Comparison of ENCODE assay signal across 10 cellular contexts in the genomic region with DNA sequence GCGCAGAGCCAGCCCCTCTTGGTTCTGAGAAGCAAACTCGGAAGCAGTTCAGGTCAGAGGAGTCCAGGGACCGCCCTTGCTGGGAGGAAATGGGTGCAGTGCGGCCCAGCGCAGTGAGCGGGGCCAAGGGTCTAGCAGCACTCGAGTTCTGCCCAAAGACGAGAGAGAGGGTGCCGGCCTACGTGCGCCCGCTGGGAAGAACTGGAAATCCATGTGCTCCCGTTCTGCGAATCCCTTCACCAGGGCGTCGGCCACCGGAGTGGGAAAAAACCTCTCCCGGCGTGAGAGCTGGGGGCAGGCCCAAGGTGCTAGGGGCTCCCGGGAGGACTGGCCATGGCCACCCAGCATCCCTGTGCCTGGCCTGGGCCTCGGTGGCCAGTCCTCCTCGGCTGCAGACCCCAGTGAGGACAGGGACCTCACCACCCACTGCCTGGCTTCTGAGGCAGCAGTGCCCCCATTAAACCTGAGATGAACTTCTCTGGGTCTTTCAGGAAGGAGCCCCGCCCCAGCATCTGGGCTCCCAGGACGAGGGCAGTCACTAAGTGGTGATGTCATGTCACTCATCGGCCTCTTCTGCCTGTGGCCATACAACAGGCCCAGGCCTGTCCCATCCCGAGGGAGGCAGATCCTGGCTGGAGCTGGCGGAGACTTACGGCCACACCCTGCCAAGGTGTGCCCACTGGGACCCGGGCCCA. TPM values are rescaled to one million over a fixed set of nuclear protein-coding genes. Genes with fewer than 3 reads are reported as not detected.
DNase-seq lines count a peak whose midpoint lies in the region; ATAC-seq and TF ChIP-seq lines count a peak whose summit lies in the region.
"Had no signal": no experiment of that assay in that cellular context is flagged by ENCODE, and none has a peak within 500 bp of the region (broad histone marks: within the 10 kb centered on the region; RNA-seq: fewer than 3 reads in every experiment).

No MANE protein-coding gene starts in this region.

- H3K36me3 Mint-ChIP-seq in activated CD4-positive, alpha-beta T cell treated with anti-CD3 and anti-CD28 coated beads, Interleukin-2, amount 10 ng/mL, durations not matched to agents 7 days and 5 days (ENCODE audit: low read depth): peaks cover 2% of the 10 kb centered on the region

- no peaks in the 10 kb centered on the region for H3K27me3 ChIP-seq in esophagus (ENCODE audit: control insufficient read depth in 1 of 2, insufficient read depth in 2 of 2, low read length in 2 of 2)
- no peaks in the 10 kb centered on the region for H3K27me3 ChIP-seq in thymus (ENCODE audit: control insufficient read depth, insufficient read depth)
- H3K27me3 ChIP-seq in body of pancreas: no peaks in the 10 kb centered on the region

- H3K4me3 ChIP-seq in esophagus (ENCODE audit: low read depth in 1 of 2, low read length in 2 of 2) (no peak overlapping the region), thymus (ENCODE audit: low read length) (no peak overlapping the region), body of pancreas (no peak overlapping the region)

- no peaks in the 10 kb centered on the region for H3K36me3 ChIP-seq in esophagus (ENCODE audit: control insufficient read depth in 2 of 2, insufficient read depth in 2 of 2, low read length in 1 of 2)
- no peaks in the 10 kb centered on the region for H3K36me3 ChIP-seq in thymus (ENCODE audit: control insufficient read depth, insufficient read depth)
- no peaks in the 10 kb centered on the region for H3K36me3 ChIP-seq in body of pancreas (replicated peaks in 1 of 2; ENCODE audit: insufficient read depth in 1 of 2, low read depth in 2 of 2)

- no peak for TF ChIP-seq CTCF in body of pancreas (IDR thresholded peaks at IDR 0.05)

- intact Hi-C loops in body of pancreas (cut with DNase I): no loop called here

- peak overlapping the region; percentile 91 for H3K27ac Mint-ChIP-seq in activated CD4-positive, alpha-beta T cell treated with anti-CD3 and anti-CD28 coated beads, Interleukin-2, amount 10 ng/mL, durations not matched to agents 7 days and 5 days

- no peaks in the 10 kb centered on the region for H3K27me3 Mint-ChIP-seq in activated CD4-positive, alpha-beta T cell treated with anti-CD3 and anti-CD28 coated beads, Interleukin-2, amount 10 ng/mL, durations not matched to agents 7 days and 5 days

- POLR2A ChIA-PET in activated CD4-positive, alpha-beta T cell treated with anti-CD3 and anti-CD28 coated beads, Interleukin-2, amount 10 ng/mL, durations not matched to agents 7 days and 5 days (lab: Charles Lee): no interaction called here

- H3K4me1 Mint-ChIP-seq in activated CD4-positive, alpha-beta T cell treated with anti-CD3 and anti-CD28 coated beads, Interleukin-2, amount 10 ng/mL, durations not matched to agents 7 days and 5 days: peaks cover 68% of the 10 kb centered on the region

- H3K4me1 ChIP-seq in esophagus (ENCODE audit: control insufficient read depth in 2 of 2, insufficient read depth in 2 of 2, low read length in 1 of 2): peaks cover 8 to 48% of the 10 kb centered on the region in 2 donors
- H3K4me1 ChIP-seq in thymus (ENCODE audit: control insufficient read depth, insufficient read depth, low read length): peaks cover 46% of the 10 kb centered on the region
- H3K4me1 ChIP-seq in body of pancreas: peaks cover 39% of the 10 kb centered on the region

- no peak for DNase-seq in activated CD4-positive, alpha-beta T cell treated with anti-CD3 and anti-CD28 coated beads, Interleukin-2, amount 10 ng/mL, durations not matched to agents 7 days and 5 days
- DNase-seq in activated CD4-positive, alpha-beta T cell treated with anti-CD3 and anti-CD28 coated beads for 4 hours: no peak
- peak; percentile 99 for DNase-seq in NCI-H69 (lab: John Stamatoyannopoulos, UW)
- DNase-seq in body of pancreas: no peak
- DNase-seq: activated CD8-positive, alpha-beta memory T cell treated with anti-CD3 and anti-CD28 coated beads, Interleukin-2, amount 50 U/mL, for 48 hours; NCI-H1092 had no signal

- CTCF ChIA-PET in activated CD4-positive, alpha-beta T cell treated with anti-CD3 and anti-CD28 coated beads, Interleukin-2, amount 10 ng/mL, durations not matched to agents 7 days and 5 days (lab: Charles Lee): interaction anchor here (0.6 to 1.8 kb wide), 2 partner anchors 9 to 141 kb away, joined by 3 to 5 read pairs; no protein-coding TSS in a partner anchor

- WGBS in esophagus, 2 donors: 53 to 67% methylated on average over 29 of the region's 29 CpGs
- WGBS in thymus: 90% methylated on average over 29 of the region's 29 CpGs
- 87 to 93% methylated on average over 16 to 29 of the region's 29 CpGs for WGBS in body of pancreas, 2 donors

- TF ChIP-seq POLR2A in body of pancreas (IDR thresholded peaks at IDR 0.05): no peak

- no peaks in the 10 kb centered on the region for H3K9me3 Mint-ChIP-seq in activated CD4-positive, alpha-beta T cell treated with anti-CD3 and anti-CD28 coated beads, Interleukin-2, amount 10 ng/mL, durations not matched to agents 7 days and 5 days

- H3K4me3 Mint-ChIP-seq in activated CD4-positive, alpha-beta T cell treated with anti-CD3 and anti-CD28 coated beads, Interleukin-2, amount 10 ng/mL, durations not matched to agents 7 days and 5 days: peak overlapping the region; percentile 82

- H3K27ac ChIP-seq in esophagus (ENCODE audit: low read depth in 2 of 2, low read length in 1 of 2): peak overlapping the region; percentile 32 to 88
- H3K27ac ChIP-seq in thymus (ENCODE audit: low read depth): peak overlapping the region; percentile 75
- peak overlapping the region in 2 of 4 donors; percentile 32 to 34 for H3K27ac ChIP-seq in body of pancreas

- ATAC-seq in GM19328 (IDR thresholded peaks at IDR 0.05; ENCODE audit: unreplicated experiment) (no peak), body of pancreas (no peak), GM21786 (IDR thresholded peaks at IDR 0.05; ENCODE audit: unreplicated experiment) (no peak)

- H3K9me3 ChIP-seq in esophagus (ENCODE audit: control insufficient read depth in 2 of 2, insufficient read depth in 1 of 2, low read depth in 1 of 2, low read length in 1 of 2) (peaks cover 0 to 3% of the 10 kb centered on the region in 2 donors), thymus (ENCODE audit: control insufficient read depth) (no peaks in the 10 kb centered on the region), body of pancreas (no peaks in the 10 kb centered on the region)

RNA-seq across cellular contexts. Expression of gene TMEM250, which starts 10.6 kb away (rescaled TPM):
- total RNA-seq in activated CD4-positive, alpha-beta T cell treated with anti-CD3 and anti-CD28 coated beads, Interleukin-2, amount 10 ng/mL, durations not matched to agents 7 days and 5 days: 10 to 100 TPM; 50.2 to 56.4 TPM
- 10 to 100 TPM; 13.6 to 25.7 TPM for polyA plus RNA-seq in esophagus
- 22.4 TPM for polyA plus RNA-seq in thymus
- 10 to 100 TPM; 21.3 to 47.1 TPM for total RNA-seq in body of pancreas

RNA-seq across cellular contexts. Expression of gene NACC2, which starts 13.0 kb away (rescaled TPM):
- total RNA-seq in activated CD4-positive, alpha-beta T cell treated with anti-CD3 and anti-CD28 coated beads, Interleukin-2, amount 10 ng/mL, durations not matched to agents 7 days and 5 days: 1 to 10 TPM; 4.1 to 4.4 TPM
- polyA plus RNA-seq in esophagus (1 to 10 TPM; 3.2 to 4.5 TPM), thymus (4.4 TPM)
- 10 to 100 TPM; 16.6 to 21.1 TPM for total RNA-seq in body of pancreas
